Comparison of ENCODE assay signal across 8 cellular contexts in genomic region chr12:57280234-57281062, GRCh38. TPM values are rescaled to one million over a fixed set of nuclear protein-coding genes. Genes with fewer than 3 reads are reported as not detected.
DNase-seq lines count a peak whose midpoint lies in the region; ATAC-seq, FAIRE-seq and TF ChIP-seq lines count a peak whose summit lies in the region.

No MANE protein-coding gene starts in this region.

- TF ChIP-seq CTCF in kidney (IDR thresholded peaks at IDR 0.05; ENCODE audit: borderline replicate concordance, extremely low read depth, insufficient read depth), result no peak

- no peaks in the 10 kb centered on the region for H3K9me3 ChIP-seq in kidney (ENCODE audit: control insufficient read depth in 1 of 2, low read length in 2 of 2)

- H3K36me3 Mint-ChIP-seq in activated naive CD4-positive, alpha-beta T cell treated with anti-CD3 and anti-CD28 coated beads, Interleukin-2, amount 50 U/mL, for 24 hours, result peaks cover 28% of the 10 kb centered on the region

- DNase-seq in AG08395 (ENCODE audit: low spot score) (peak; percentile 84), SIG-M5 (lab: John Stamatoyannopoulos, UW) (peak; percentile 61), kidney (peak; percentile 75), NCI-H526 treated with DMSO at 0.1 percent for 48 hours (lab: John Stamatoyannopoulos, UW) (no peak)
- DNase-seq in stimulated activated CD4-positive, alpha-beta T cell treated with anti-CD3 and anti-CD28 coated beads, Interleukin-4, amount 100 ng/mL, for 48 hours (ENCODE audit: low read depth in 2 of 2), result peak; percentile 53 to 70

- peak overlapping the region; percentile 81 for H3K4me3 Mint-ChIP-seq in activated naive CD4-positive, alpha-beta T cell treated with anti-CD3 and anti-CD28 coated beads, Interleukin-2, amount 50 U/mL, for 24 hours

- no peaks in the 10 kb centered on the region for H3K4me1 ChIP-seq in kidney (ENCODE audit: control insufficient read depth in 1 of 2, insufficient read depth in 1 of 2, low read depth in 1 of 2, low read length in 2 of 2)

- peaks cover 21 to 30% of the 10 kb centered on the region in 2 donors for H3K36me3 ChIP-seq in kidney (ENCODE audit: control insufficient read depth in 1 of 2, insufficient read depth in 2 of 2, low read length in 2 of 2)

- no peak for FAIRE-seq in kidney (lab: Jason Lieb, UNC)

- ATAC-seq in GM18873 (IDR thresholded peaks at IDR 0.05; ENCODE audit: low FRiP score, unreplicated experiment) (peak; percentile 77), HG03108 (IDR thresholded peaks at IDR 0.05; ENCODE audit: unreplicated experiment) (peak; percentile 86)

- no peaks in the 10 kb centered on the region for H3K9me3 Mint-ChIP-seq in activated naive CD4-positive, alpha-beta T cell treated with anti-CD3 and anti-CD28 coated beads, Interleukin-2, amount 50 U/mL, for 24 hours

- H3K27me3 Mint-ChIP-seq in activated naive CD4-positive, alpha-beta T cell treated with anti-CD3 and anti-CD28 coated beads, Interleukin-2, amount 50 U/mL, for 24 hours, result no peaks in the 10 kb centered on the region

- no peak overlapping the region for H3K9ac ChIP-seq in kidney (ENCODE audit: low read length in 2 of 2)

- H3K4me1 Mint-ChIP-seq in activated naive CD4-positive, alpha-beta T cell treated with anti-CD3 and anti-CD28 coated beads, Interleukin-2, amount 50 U/mL, for 24 hours, result peaks cover 34% of the 10 kb centered on the region

- intact Hi-C loops in kidney (cut with DNase I), result no loop called here

- H3K4me3 ChIP-seq in kidney (ENCODE audit: low read length in 2 of 2), result no peak overlapping the region

- peak overlapping the region in 1 of 2 donors; percentile 7 for H3K27ac ChIP-seq in kidney (ENCODE audit: low read depth in 2 of 2, low read length in 2 of 2)

- H3K27ac Mint-ChIP-seq in activated naive CD4-positive, alpha-beta T cell treated with anti-CD3 and anti-CD28 coated beads, Interleukin-2, amount 50 U/mL, for 24 hours, result peak overlapping the region; percentile 97

RNA-seq across cellular contexts. Expression of gene STAC3, which starts 29.5 kb away (rescaled TPM):
- total RNA-seq in kidney, result 3.1 TPM
- polyA plus RNA-seq in kidney (ENCODE audit: insufficient read depth, low read depth, low replicate concordance), result 1.5 TPM

RNA-seq across cellular contexts. Expression of gene SHMT2, which starts 50.9 kb away (rescaled TPM):
- 70.1 TPM for total RNA-seq in kidney
- 49.3 TPM for polyA plus RNA-seq in kidney (ENCODE audit: insufficient read depth, low read depth, low replicate concordance)
